In the genomic region with DNA sequence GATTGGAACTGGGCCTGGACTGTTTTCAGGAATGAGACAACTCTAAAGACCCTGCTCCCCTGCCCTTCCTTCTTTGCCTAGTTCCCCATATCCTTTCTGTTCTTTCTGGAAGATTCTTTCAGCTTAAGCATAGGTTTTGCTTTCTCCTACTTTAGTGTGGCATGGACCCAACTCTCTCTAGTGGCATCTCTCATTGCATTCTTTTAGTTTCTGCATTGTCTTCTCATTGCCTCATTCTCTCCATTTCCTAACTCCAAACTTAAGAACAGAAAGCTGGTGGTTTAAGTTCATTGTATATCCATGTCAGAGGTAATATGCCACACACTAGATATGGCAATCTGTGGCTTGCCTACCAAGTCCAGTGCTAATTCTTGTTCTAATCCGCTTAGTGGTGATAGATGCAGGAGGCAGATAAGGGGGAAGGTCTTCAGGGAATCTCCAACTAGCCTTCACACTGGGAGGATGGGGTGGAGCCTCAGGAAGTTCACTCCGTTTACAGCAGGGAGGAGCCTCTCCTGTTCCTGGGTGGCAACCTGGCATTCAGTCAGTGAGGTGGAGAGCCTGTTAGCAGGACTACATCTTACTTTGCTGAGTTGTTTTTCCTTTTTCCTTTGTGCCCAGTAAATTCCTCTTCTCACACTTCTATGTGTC, we compare ENCODE assay signal across 18 cellular contexts.
A peak's percentile ranks its signal among the peaks of the same experiment; 100 is the strongest.
DNase-seq lines count a peak whose midpoint lies in the region; ATAC-seq, FAIRE-seq and TF ChIP-seq lines count a peak whose summit lies in the region.
"Had no signal": no experiment of that assay in that cellular context is flagged by ENCODE, and none has a peak within 500 bp of the region (broad histone marks: within the 10 kb centered on the region; RNA-seq: fewer than 3 reads in every experiment).

No MANE protein-coding gene starts in this region.

- intact Hi-C loops in dorsolateral prefrontal cortex (cut with DNase I), result no loop called here

- H3K4me1 ChIP-seq in GM23248 (ENCODE audit: insufficient read depth) (peaks cover 17% of the 10 kb centered on the region), adipocyte (ENCODE audit: control insufficient read depth, insufficient read depth, low read length) (peaks cover 36% of the 10 kb centered on the region)

- no peaks in the 10 kb centered on the region for H4K20me1 ChIP-seq in GM23248 (ENCODE audit: insufficient read depth)
- H4K20me1 ChIP-seq: BLaER1 had no signal

- H3K9me2 ChIP-seq in GM23248 (ENCODE audit: insufficient read depth), result no peaks in the 10 kb centered on the region; the same call in 1 of the 2 replicates

- no peak overlapping the region for H3K4me3 ChIP-seq in GM23248
- no peak overlapping the region for H3K4me3 ChIP-seq in adipocyte (ENCODE audit: low read length)
- no peak overlapping the region for H3K4me3 ChIP-seq in retinal pigment epithelial cell (ENCODE audit: low read length)
- H3K4me3 ChIP-seq in dorsolateral prefrontal cortex, result no peak overlapping the region
- H3K4me3 ChIP-seq: BLaER1 had no signal

- no peak overlapping the region for H2AFZ ChIP-seq in GM23248

- ATAC-seq in HG03460 (IDR thresholded peaks at IDR 0.05; ENCODE audit: unreplicated experiment) (no peak), GM19463 (IDR thresholded peaks at IDR 0.05; ENCODE audit: unreplicated experiment) (no peak)

- H3F3A ChIP-seq in GM23248 (ENCODE audit: insufficient read depth), result peaks cover 27% of the 10 kb centered on the region

- no peaks in the 10 kb centered on the region for H3K79me2 ChIP-seq in GM23248 (ENCODE audit: insufficient read depth)

- TF ChIP-seq CTCF in retinal pigment epithelial cell (conservative IDR thresholded peaks at IDR 0.05; ENCODE audit: low read depth, low read length), result no peak
- no peak for TF ChIP-seq CTCF in dorsolateral prefrontal cortex (IDR thresholded peaks at IDR 0.05 in 54 of 56, conservative IDR thresholded peaks at IDR 0.05 in 2 of 56; ENCODE audit: low read depth in 1 of 56, partially characterized antibody in 56 of 56)

- DNase-seq in GM23248, result peak; percentile 51
- peak; percentile 52 for DNase-seq in adipocyte (ENCODE audit: low read depth)
- peak; percentile 63 for DNase-seq in fibroblast of peridontal ligament (ENCODE audit: extremely low read depth)
- DNase-seq in retinal pigment epithelial cell (ENCODE audit: low read depth), result peak; percentile 51
- no peak for DNase-seq in RCC 7860 (ENCODE audit: low spot score)
- no peak for DNase-seq in dorsolateral prefrontal cortex
- DNase-seq: CD8-positive, alpha-beta memory T cell; DMS 273 treated with DMSO at 0.1 percent for 48 hours; H9; KG1; NCI-H1436; NCI-H2081; NCI-H510A; NCI-H774 had no signal

- H3K36me3 ChIP-seq in GM23248 (ENCODE audit: low read depth) (no peaks in the 10 kb centered on the region), adipocyte (ENCODE audit: control insufficient read depth, insufficient read depth, low read length, severe bottlenecking) (no peaks in the 10 kb centered on the region)
- H3K36me3 ChIP-seq: BLaER1 had no signal

- no peaks in the 10 kb centered on the region for H3K27me3 ChIP-seq in GM23248 (replicated peaks; ENCODE audit: insufficient read depth)
- no peaks in the 10 kb centered on the region for H3K27me3 ChIP-seq in adipocyte (replicated peaks; ENCODE audit: control insufficient read depth, insufficient read depth, low read length)
- peaks cover 0 to 3% (median 0%) of the 10 kb centered on the region in 45 donors for H3K27me3 ChIP-seq in dorsolateral prefrontal cortex
- H3K27me3 ChIP-seq: BLaER1 had no signal

- 59 to 66% methylated on average over 2 of the region's 2 CpGs for WGBS in GM23248 (ENCODE audit: low coverage in 1 of 2, low lambda C conversion rate in 2 of 2, missing lambda C conversion rate in 2 of 2), 2 experiments

- in situ Hi-C loops in GM23248 (cut with MboI), result no loop called here

- H3K4me2 ChIP-seq in GM23248 (ENCODE audit: unreplicated experiment), result no peak overlapping the region
- H3K4me2 ChIP-seq: BLaER1 had no signal

- FAIRE-seq in RCC 7860 (lab: Jason Lieb, UNC), result no peak
- FAIRE-seq: GM19239 had no signal

- H3K9ac ChIP-seq in GM23248, result no peak overlapping the region
- H3K9ac ChIP-seq in adipocyte (ENCODE audit: low read length), result no peak overlapping the region
- H3K9ac ChIP-seq: BLaER1 had no signal

- H3K9me3 ChIP-seq in GM23248 (ENCODE audit: low read depth), result no peaks in the 10 kb centered on the region
- H3K9me3 ChIP-seq in adipocyte (ENCODE audit: control insufficient read depth, low read length), result no peaks in the 10 kb centered on the region
- H3K9me3 ChIP-seq: BLaER1 had no signal

- no peak overlapping the region for H3K27ac ChIP-seq in GM23248
- no peak overlapping the region for H3K27ac ChIP-seq in dorsolateral prefrontal cortex
- H3K27ac ChIP-seq: BLaER1 had no signal

Comparison
In these comparisons a context has a peak if more than half of its experiments do, and no peak if none do; other contexts are left out.
1. DNase-seq: peak in GM23248 (single experiment), adipocyte (single experiment), fibroblast of peridontal ligament (single experiment) and retinal pigment epithelial cell (single experiment); none in RCC 7860 (single experiment) and dorsolateral prefrontal cortex (0 of 10).